1 cellular context compared by ENCODE assay signal in the genomic region with DNA sequence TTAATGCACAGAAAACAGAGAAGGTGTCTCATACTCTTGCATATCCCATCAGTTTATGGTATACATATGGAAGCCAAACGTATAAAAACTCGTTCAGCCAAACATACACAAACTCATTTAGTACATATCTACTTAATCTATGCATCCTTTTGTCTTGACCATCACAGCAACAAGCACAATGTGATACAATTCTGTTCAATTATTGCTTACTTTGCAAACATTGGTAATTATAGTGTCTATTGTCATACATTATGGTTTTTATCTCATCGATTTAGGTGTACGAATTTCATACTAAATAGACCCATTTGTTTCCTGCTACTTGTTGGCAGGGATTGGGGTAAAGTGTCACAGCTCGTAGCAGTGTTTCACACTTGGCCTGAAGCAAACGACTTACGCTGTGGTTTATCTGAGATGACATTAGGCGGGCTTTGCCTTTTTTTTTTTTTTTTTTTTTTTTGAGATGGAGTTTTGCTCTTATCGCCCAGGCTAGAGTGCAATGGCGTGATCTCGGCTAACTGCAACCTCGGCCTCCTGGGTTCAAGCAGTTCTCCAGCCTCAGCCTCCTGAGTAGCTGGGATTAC.
TF ChIP-seq lines count a peak whose summit lies in the region.

No MANE protein-coding gene starts in this region.

TF ChIP-seq in K562, 482 proteins besides CTCF, POLR2A, EP300 and RAD21 (continued from another document):
- TF ChIP-seq, protein P1, sequence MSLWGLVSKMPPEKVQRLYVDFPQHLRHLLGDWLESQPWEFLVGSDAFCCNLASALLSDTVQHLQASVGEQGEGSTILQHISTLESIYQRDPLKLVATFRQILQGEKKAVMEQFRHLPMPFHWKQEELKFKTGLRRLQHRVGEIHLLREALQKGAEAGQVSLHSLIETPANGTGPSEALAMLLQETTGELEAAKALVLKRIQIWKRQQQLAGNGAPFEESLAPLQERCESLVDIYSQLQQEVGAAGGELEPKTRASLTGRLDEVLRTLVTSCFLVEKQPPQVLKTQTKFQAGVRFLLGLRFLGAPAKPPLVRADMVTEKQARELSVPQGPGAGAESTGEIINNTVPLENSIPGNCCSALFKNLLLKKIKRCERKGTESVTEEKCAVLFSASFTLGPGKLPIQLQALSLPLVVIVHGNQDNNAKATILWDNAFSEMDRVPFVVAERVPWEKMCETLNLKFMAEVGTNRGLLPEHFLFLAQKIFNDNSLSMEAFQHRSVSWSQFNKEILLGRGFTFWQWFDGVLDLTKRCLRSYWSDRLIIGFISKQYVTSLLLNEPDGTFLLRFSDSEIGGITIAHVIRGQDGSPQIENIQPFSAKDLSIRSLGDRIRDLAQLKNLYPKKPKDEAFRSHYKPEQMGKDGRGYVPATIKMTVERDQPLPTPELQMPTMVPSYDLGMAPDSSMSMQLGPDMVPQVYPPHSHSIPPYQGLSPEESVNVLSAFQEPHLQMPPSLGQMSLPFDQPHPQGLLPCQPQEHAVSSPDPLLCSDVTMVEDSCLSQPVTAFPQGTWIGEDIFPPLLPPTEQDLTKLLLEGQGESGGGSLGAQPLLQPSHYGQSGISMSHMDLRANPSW (CRISPR knock-in tag; IDR thresholded peaks at IDR 0.05): no peak
- no peak for TF ChIP-seq TCFL5 (CRISPR knock-in tag; conservative IDR thresholded peaks at IDR 0.05)
- peak; percentile 61 for TF ChIP-seq C11orf30 (IDR thresholded peaks at IDR 0.05; ENCODE audit: low read depth)
- TF ChIP-seq ZNF316 (IDR thresholded peaks at IDR 0.05): peak; percentile 78
- TF ChIP-seq MAFG (tag; conservative IDR thresholded peaks at IDR 0.05): peak; percentile 41
